Comparison of ENCODE assay signal across 8 cellular contexts in genomic region chr7:151599401-151600227, GRCh38.
DNase-seq lines count a peak whose midpoint lies in the region; ATAC-seq and TF ChIP-seq lines count a peak whose summit lies in the region.

No MANE protein-coding gene starts in this region.

- H3K36me3 ChIP-seq in ACC112 (ENCODE audit: insufficient read depth, low read length) (no peaks in the 10 kb centered on the region; the same call in 1 of the 2 replicates), muscle layer of colon (ENCODE audit: insufficient read depth, low read length) (no peaks in the 10 kb centered on the region)

- peak; percentile 96 for DNase-seq in M059J (ENCODE audit: low read depth)
- DNase-seq in epithelial cell of esophagus (ENCODE audit: low read depth), result peak; percentile 71
- no peak for DNase-seq in T1000 (lab: John Stamatoyannopoulos, UW)
- no peak for DNase-seq in DMS 273 treated with DMSO at 0.1 percent for 48 hours (lab: John Stamatoyannopoulos, UW)

- H2AFZ ChIP-seq in ACC112 (ENCODE audit: low read length, unreplicated experiment), result no peak overlapping the region

- H3K27me3 ChIP-seq in ACC112 (ENCODE audit: insufficient read depth, low read length), result no peaks in the 10 kb centered on the region
- H3K27me3 ChIP-seq in muscle layer of colon (ENCODE audit: control insufficient read depth in 1 of 2, insufficient read depth in 2 of 2, low read length in 2 of 2), result no peaks in the 10 kb centered on the region

- ATAC-seq in GM21367 (IDR thresholded peaks at IDR 0.05; ENCODE audit: unreplicated experiment) (no peak), GM19351 (IDR thresholded peaks at IDR 0.05; ENCODE audit: unreplicated experiment) (no peak)

- peak overlapping the region; percentile 31 for H3K4me3 ChIP-seq in ACC112 (ENCODE audit: low read depth, low read length)
- H3K4me3 ChIP-seq in epithelial cell of esophagus (ENCODE audit: low read length), result no peak overlapping the region
- peak overlapping the region; percentile 17 to 34 for H3K4me3 ChIP-seq in muscle layer of colon (ENCODE audit: low read depth in 1 of 2, low read length in 2 of 2)

- no peak for TF ChIP-seq CTCF in epithelial cell of esophagus (IDR thresholded peaks at IDR 0.05; ENCODE audit: insufficient read depth, low read depth, low read length, missing control alignments)

- H3K79me2 ChIP-seq in ACC112 (ENCODE audit: control insufficient read depth, insufficient read depth, low read length, unreplicated experiment), result peaks cover 51% of the 10 kb centered on the region

- H3K4me1 ChIP-seq in ACC112 (ENCODE audit: control insufficient read depth, insufficient read depth, low read length, unreplicated experiment) (peaks cover 53% of the 10 kb centered on the region), muscle layer of colon (ENCODE audit: insufficient read depth, low read length) (peaks cover 27% of the 10 kb centered on the region)

- H3K27ac ChIP-seq in ACC112 (ENCODE audit: low read depth, low read length) (peak overlapping the region; percentile 79), muscle layer of colon (ENCODE audit: low read depth, low read length) (peak overlapping the region; percentile 48)

- H3K9me3 ChIP-seq in muscle layer of colon (ENCODE audit: low read length), result no peaks in the 10 kb centered on the region

- H3K9ac ChIP-seq in muscle layer of colon (ENCODE audit: low read length), result peak overlapping the region; percentile 18

Comparison
In these comparisons a context has a peak if more than half of its experiments do, and no peak if none do; other contexts are left out.
1. DNase-seq: peak in M059J (single experiment) and epithelial cell of esophagus (single experiment); none in T1000 (single experiment) and DMS 273 treated with DMSO at 0.1 percent for 48 hours (single experiment).